Comparison of ENCODE assay signal across 17 cellular contexts in genomic region chr15:60893886-60894285, GRCh38.
DNase-seq lines count a peak whose midpoint lies in the region; ATAC-seq and TF ChIP-seq lines count a peak whose summit lies in the region.
"Had no signal": no experiment of that assay in that cellular context is flagged by ENCODE, and none has a peak within 500 bp of the region (broad histone marks: within the 10 kb centered on the region; RNA-seq: fewer than 3 reads in every experiment).

No MANE protein-coding gene starts in this region.

- ATAC-seq in GM21447 (IDR thresholded peaks at IDR 0.05; ENCODE audit: unreplicated experiment) = no peak
- ATAC-seq: A549 had no signal

- H3K4ac ChIP-seq in neuronal stem cell (ENCODE audit: low read length) = no peak overlapping the region

- H3K27me3 ChIP-seq in BLaER1 treated with 17β-estradiol and CSF1 and Interleukin-3, amounts not matched to agents 10 nM and 100 nM = no peaks in the 10 kb centered on the region
- H3K27me3 ChIP-seq in WERI-Rb-1 (ENCODE audit: insufficient read depth, low read depth, severe bottlenecking) (no peaks in the 10 kb centered on the region), neuronal stem cell (ENCODE audit: control insufficient read depth in 3 of 3, insufficient read depth in 3 of 3, low read depth in 1 of 3, low read length in 3 of 3) (no peaks in the 10 kb centered on the region)

- H3K4me3 ChIP-seq in BLaER1 treated with 17β-estradiol and CSF1 and Interleukin-3, amounts not matched to agents 10 nM and 100 nM = no peak overlapping the region
- no peak overlapping the region for H3K4me3 ChIP-seq in WERI-Rb-1 (ENCODE audit: low read depth, low read length)
- H3K4me3 ChIP-seq in neuronal stem cell (ENCODE audit: low read length in 2 of 2) = no peak overlapping the region
- H3K4me3 ChIP-seq: A549 had no signal

- H3K27ac ChIP-seq in BLaER1 treated with 17β-estradiol and CSF1 and Interleukin-3, amounts not matched to agents 10 nM and 100 nM = no peak overlapping the region
- H3K27ac ChIP-seq in WERI-Rb-1 (peak overlapping the region; percentile 84), neuronal stem cell (replicated peaks; ENCODE audit: low read length) (no peak overlapping the region)
- H3K27ac ChIP-seq: 22Rv1, A549 had no signal

- no peaks in the 10 kb centered on the region for H4K20me1 ChIP-seq in BLaER1 treated with 17β-estradiol and CSF1 and Interleukin-3, amounts not matched to agents 10 nM and 100 nM

- H3K18ac ChIP-seq in neuronal stem cell (ENCODE audit: low read length) = peak overlapping the region; percentile 8

- H3K9me3 ChIP-seq in BLaER1 treated with 17β-estradiol and CSF1 and Interleukin-3, amounts not matched to agents 10 nM and 100 nM (replicated peaks in 1 of 11) = no peaks in the 10 kb centered on the region
- H3K9me3 ChIP-seq in WERI-Rb-1 (ENCODE audit: severe bottlenecking) (no peaks in the 10 kb centered on the region), neuronal stem cell (replicated peaks in 1 of 2; ENCODE audit: control insufficient read depth in 2 of 2, insufficient read depth in 1 of 2, low read depth in 1 of 2, low read length in 2 of 2) (no peaks in the 10 kb centered on the region)
- H3K9me3 ChIP-seq: A549 had no signal

- peak overlapping the region in 6 of 11 experiments; percentile 22 to 45 (median 28); a peak in 9 of 22 replicates for H3K4me2 ChIP-seq in BLaER1 treated with 17β-estradiol and CSF1 and Interleukin-3, amounts not matched to agents 10 nM and 100 nM
- H3K4me2 ChIP-seq in neuronal stem cell (ENCODE audit: insufficient read depth, low read length, poor library complexity, severe bottlenecking) = no peak overlapping the region
- H3K4me2 ChIP-seq: A549 had no signal

- H3K79me1 ChIP-seq in neuronal stem cell (ENCODE audit: low read depth, low read length) = no peaks in the 10 kb centered on the region

- DNase-seq in WERI-Rb-1 (peak; percentile 27), neuronal stem cell (ENCODE audit: low spot score) (no peak), NAMALWA (ENCODE audit: low spot score) (no peak)
- no peak for DNase-seq in stimulated activated CD4-positive, alpha-beta T cell treated with anti-CD3 and anti-CD28 coated beads, Interleukin-2, amount 100 ng/mL, for 48 hours
- DNase-seq: AML-193; C1 segment of cervical spinal cord; Calu3; CD4-positive, alpha-beta memory T cell; CD4-positive, CD25-positive, alpha-beta regulatory T cell; CD8-positive, alpha-beta memory T cell; COR-L47; DMS79 treated with DMSO at 0.1 percent for 48 hours; GF-D8 had no signal

- no peak overlapping the region for H2BK15ac ChIP-seq in neuronal stem cell (ENCODE audit: low read length)

- H3K9ac ChIP-seq in BLaER1 treated with 17β-estradiol and CSF1 and Interleukin-3, amounts not matched to agents 10 nM and 100 nM = no peak overlapping the region
- H3K9ac ChIP-seq in neuronal stem cell (ENCODE audit: low read depth, low read length, poor library complexity) = no peak overlapping the region

- no peak overlapping the region for H3K23ac ChIP-seq in neuronal stem cell (ENCODE audit: low read depth, low read length, poor library complexity)

- H3K14ac ChIP-seq in neuronal stem cell (ENCODE audit: low read length) = no peak overlapping the region

- no peak overlapping the region for H4K91ac ChIP-seq in neuronal stem cell (ENCODE audit: low read depth, low read length, poor library complexity)

- H4K8ac ChIP-seq in neuronal stem cell (ENCODE audit: low read depth, low read length) = no peak overlapping the region

- no peak for TF ChIP-seq CTCF in WERI-Rb-1 (IDR thresholded peaks at IDR 0.05; ENCODE audit: low read depth, low read length)

- WGBS in neuronal stem cell (ENCODE audit: extremely low coverage in 2 of 2, insufficient read length in 2 of 2, insufficient replicate concordance in 1 of 2), 2 donors = no CpG with 5 or more reads among the region's 14 CpGs

- no peak overlapping the region for H2BK120ac ChIP-seq in neuronal stem cell (ENCODE audit: low read depth, low read length)

- peaks cover 0 to 16% (median 6%) of the 10 kb centered on the region in 10 experiments; a peak in 11 of 20 replicates for H3K4me1 ChIP-seq in BLaER1 treated with 17β-estradiol and CSF1 and Interleukin-3, amounts not matched to agents 10 nM and 100 nM
- peaks cover 0 to 11% of the 10 kb centered on the region in 2 donors for H3K4me1 ChIP-seq in neuronal stem cell (ENCODE audit: control insufficient read depth in 2 of 2, insufficient read depth in 1 of 2, low read depth in 1 of 2, low read length in 2 of 2)
- H3K4me1 ChIP-seq: A549 had no signal

- no peaks in the 10 kb centered on the region for H3K36me3 ChIP-seq in BLaER1 treated with 17β-estradiol and CSF1 and Interleukin-3, amounts not matched to agents 10 nM and 100 nM
- H3K36me3 ChIP-seq in WERI-Rb-1 (no peaks in the 10 kb centered on the region), neuronal stem cell (replicated peaks in 1 of 2; ENCODE audit: control insufficient read depth in 2 of 2, insufficient read depth in 2 of 2, low read length in 2 of 2) (no peaks in the 10 kb centered on the region)

- H2AK5ac ChIP-seq in neuronal stem cell (ENCODE audit: low read depth, low read length) = no peak overlapping the region

- H2BK5ac ChIP-seq in neuronal stem cell (ENCODE audit: low read length) = no peak overlapping the region

- H2BK12ac ChIP-seq in neuronal stem cell (ENCODE audit: low read length) = no peak overlapping the region

- H2AFZ ChIP-seq in neuronal stem cell (ENCODE audit: low read length) = no peak overlapping the region
